ENCODE assay signal across 20 cellular contexts in genomic region chr21:33348728-33349127, GRCh38. TPM values are rescaled to one million over a fixed set of nuclear protein-coding genes. Genes with fewer than 3 reads are reported as not detected.
DNase-seq lines count a peak whose midpoint lies in the region; ATAC-seq and TF ChIP-seq lines count a peak whose summit lies in the region.
"Had no signal": no experiment of that assay in that cellular context is flagged by ENCODE, and none has a peak within 500 bp of the region (broad histone marks: within the 10 kb centered on the region; RNA-seq: fewer than 3 reads in every experiment).

No MANE protein-coding gene starts in this region.

- CTCF ChIA-PET in activated CD8-positive, alpha-beta memory T cell treated with anti-CD3 and anti-CD28 coated beads, Interleukin-2, amount 10 ng/mL, durations not matched to agents 7 days and 5 days (lab: Charles Lee) = interaction anchor here (0.9 to 8.9 kb wide), 7 partner anchors 11 to 257 kb away, joined by 3 to 56 read pairs (median 3); partner anchors contain the start of gene DONSON

- H3K9me3 Mint-ChIP-seq in activated naive CD8-positive, alpha-beta T cell treated with anti-CD3 and anti-CD28 coated beads, Interleukin-2, amount 50 U/mL, for 24 hours = no peaks in the 10 kb centered on the region
- H3K9me3 Mint-ChIP-seq in activated CD8-positive, alpha-beta memory T cell treated with anti-CD3 and anti-CD28 coated beads, Interleukin-2, amount 10 ng/mL, durations not matched to agents 7 days and 5 days (ENCODE audit: low read depth) = no peaks in the 10 kb centered on the region
- H3K9me3 Mint-ChIP-seq: CD8-positive, alpha-beta T cell had no signal

- H3K4me3 Mint-ChIP-seq in activated naive CD8-positive, alpha-beta T cell treated with anti-CD3 and anti-CD28 coated beads, Interleukin-2, amount 50 U/mL, for 24 hours = no peak overlapping the region
- H3K4me3 Mint-ChIP-seq in activated CD8-positive, alpha-beta memory T cell treated with anti-CD3 and anti-CD28 coated beads, Interleukin-2, amount 10 ng/mL, durations not matched to agents 7 days and 5 days = no peak overlapping the region
- H3K4me3 Mint-ChIP-seq: CD8-positive, alpha-beta T cell had no signal

- H3K27ac Mint-ChIP-seq in activated naive CD8-positive, alpha-beta T cell treated with anti-CD3 and anti-CD28 coated beads, Interleukin-2, amount 50 U/mL, for 24 hours = no peak overlapping the region
- no peak overlapping the region for H3K27ac Mint-ChIP-seq in activated CD8-positive, alpha-beta memory T cell treated with anti-CD3 and anti-CD28 coated beads, Interleukin-2, amount 10 ng/mL, durations not matched to agents 7 days and 5 days
- H3K27ac Mint-ChIP-seq: CD8-positive, alpha-beta T cell had no signal

- no peak overlapping the region for H3K4me3 ChIP-seq in cardiac fibroblast (replicated peaks in 1 of 2; ENCODE audit: low read depth in 2 of 2, low read length in 2 of 2)
- no peak overlapping the region for H3K4me3 ChIP-seq in fibroblast of pulmonary artery (replicated peaks; ENCODE audit: low read depth, low read length)
- H3K4me3 ChIP-seq: BLaER1, SK-N-MC had no signal

- ATAC-seq in activated naive CD8-positive, alpha-beta T cell treated with anti-CD3 and anti-CD28 coated beads, Interleukin-2, amount 50 U/mL, for 24 hours = no peak
- no peak for ATAC-seq in activated CD8-positive, alpha-beta memory T cell treated with anti-CD3 and anti-CD28 coated beads, Interleukin-2, amount 10 ng/mL, durations not matched to agents 7 days and 5 days
- ATAC-seq: CD8-positive, alpha-beta T cell had no signal

- no peaks in the 10 kb centered on the region for H3K27me3 Mint-ChIP-seq in activated naive CD8-positive, alpha-beta T cell treated with anti-CD3 and anti-CD28 coated beads, Interleukin-2, amount 50 U/mL, for 24 hours
- no peaks in the 10 kb centered on the region for H3K27me3 Mint-ChIP-seq in activated CD8-positive, alpha-beta memory T cell treated with anti-CD3 and anti-CD28 coated beads, Interleukin-2, amount 10 ng/mL, durations not matched to agents 7 days and 5 days

- TF ChIP-seq CTCF in cardiac fibroblast (IDR thresholded peaks at IDR 0.05; ENCODE audit: low read depth, low read length) (no peak), fibroblast of pulmonary artery (IDR thresholded peaks at IDR 0.05; ENCODE audit: low read length, missing control alignments) (no peak)

- H3K36me3 Mint-ChIP-seq in activated naive CD8-positive, alpha-beta T cell treated with anti-CD3 and anti-CD28 coated beads, Interleukin-2, amount 50 U/mL, for 24 hours (ENCODE audit: low read depth) = peaks cover 28% of the 10 kb centered on the region
- peaks cover 40% of the 10 kb centered on the region for H3K36me3 Mint-ChIP-seq in activated CD8-positive, alpha-beta memory T cell treated with anti-CD3 and anti-CD28 coated beads, Interleukin-2, amount 10 ng/mL, durations not matched to agents 7 days and 5 days

- DNase-seq in DMS 273 treated with DMSO at 0.1 percent for 48 hours (lab: John Stamatoyannopoulos, UW) (peak; percentile 70), NCI-H1694 treated with DMSO at 0.1 percent for 48 hours (lab: John Stamatoyannopoulos, UW) (peak; percentile 65), cardiac fibroblast (ENCODE audit: low read depth in 2 of 2) (peak; percentile 16 to 32), fibroblast of pulmonary artery (ENCODE audit: low read depth) (peak; percentile 39), ureter (ENCODE audit: low spot score) (no peak), NCI-H774 (lab: John Stamatoyannopoulos, UW) (no peak)
- no peak for DNase-seq in activated naive CD8-positive, alpha-beta T cell treated with anti-CD3 and anti-CD28 coated beads, Interleukin-2, amount 50 U/mL, for 24 hours
- no peak for DNase-seq in activated CD8-positive, alpha-beta memory T cell treated with anti-CD3 and anti-CD28 coated beads, Interleukin-2, amount 10 ng/mL, durations not matched to agents 7 days and 5 days
- DNase-seq: CD8-positive, alpha-beta T cell; DMS79 treated with DMSO at 0.1 percent for 48 hours; H7; IMR-90; NCI-H1417 treated with DMSO at 0.1 percent for 48 hours; NCI-H2029 treated with DMSO at 0.1 percent for 48 hours; NCI-H510A; NCI-H82; OCI-M1; SHP77 had no signal

- peaks cover 8% of the 10 kb centered on the region for H3K4me1 Mint-ChIP-seq in activated naive CD8-positive, alpha-beta T cell treated with anti-CD3 and anti-CD28 coated beads, Interleukin-2, amount 50 U/mL, for 24 hours
- H3K4me1 Mint-ChIP-seq in activated CD8-positive, alpha-beta memory T cell treated with anti-CD3 and anti-CD28 coated beads, Interleukin-2, amount 10 ng/mL, durations not matched to agents 7 days and 5 days = peaks cover 3% of the 10 kb centered on the region

RNA-seq across cellular contexts. Expression of gene IFNAR1, which starts 24.0 kb away (rescaled TPM):
- total RNA-seq in ureter = 48.7 TPM
- total RNA-seq in activated CD8-positive, alpha-beta memory T cell treated with anti-CD3 and anti-CD28 coated beads, Interleukin-2, amount 10 ng/mL, durations not matched to agents 7 days and 5 days = 10 to 100 TPM; 26.2 to 30.8 TPM

RNA-seq across cellular contexts. Expression of gene IFNGR2, which starts 54.5 kb away (rescaled TPM):
- 59.0 TPM for total RNA-seq in ureter
- under 1 TPM; 0.30 to 0.96 TPM for total RNA-seq in activated CD8-positive, alpha-beta memory T cell treated with anti-CD3 and anti-CD28 coated beads, Interleukin-2, amount 10 ng/mL, durations not matched to agents 7 days and 5 days

Comparison
In these comparisons a context has a peak if more than half of its experiments do, and no peak if none do; other contexts are left out.
1. DNase-seq: peak in DMS 273 treated with DMSO at 0.1 percent for 48 hours (single experiment), NCI-H1694 treated with DMSO at 0.1 percent for 48 hours (single experiment), cardiac fibroblast (2 of 2) and fibroblast of pulmonary artery (single experiment); none in activated naive CD8-positive, alpha-beta T cell treated with anti-CD3 and anti-CD28 coated beads, Interleukin-2, amount 50 U/mL, for 24 hours (single experiment), ureter (single experiment), NCI-H774 (single experiment) and activated CD8-positive, alpha-beta memory T cell treated with anti-CD3 and anti-CD28 coated beads, Interleukin-2, amount 10 ng/mL, durations not matched to agents 7 days and 5 days (single experiment).
2. RNA of gene IFNGR2, which starts 54.5 kb away (total RNA-seq): 59.0 TPM in ureter (single experiment); 0.30 to 0.96 TPM in activated CD8-positive, alpha-beta memory T cell treated with anti-CD3 and anti-CD28 coated beads, Interleukin-2, amount 10 ng/mL, durations not matched to agents 7 days and 5 days; every median in the first group is over 10 times any median in the second.